ENCODE assay signal across 20 cellular contexts in genomic region chr5:351911-352225, GRCh38. TPM values are rescaled to one million over a fixed set of nuclear protein-coding genes. Genes with fewer than 3 reads are reported as not detected.
DNase-seq lines count a peak whose midpoint lies in the region; ATAC-seq and TF ChIP-seq lines count a peak whose summit lies in the region.
"Had no signal": no experiment of that assay in that cellular context is flagged by ENCODE, and none has a peak within 500 bp of the region (broad histone marks: within the 10 kb centered on the region; RNA-seq: fewer than 3 reads in every experiment).

No MANE protein-coding gene starts in this region.

- H3K36me3 ChIP-seq in osteoblast (ENCODE audit: insufficient read depth, low read length) (peaks cover 52% of the 10 kb centered on the region), A673 (ENCODE audit: insufficient read depth, low read length, poor library complexity, severe bottlenecking) (no peaks in the 10 kb centered on the region)
- H3K36me3 ChIP-seq: BE2C had no signal

- peak overlapping the region; percentile 50 for H3K27ac Mint-ChIP-seq in activated CD4-positive, alpha-beta T cell treated with anti-CD3 and anti-CD28 coated beads, Interleukin-2, amount 10 ng/mL, durations not matched to agents 7 days and 5 days
- H3K27ac Mint-ChIP-seq in activated CD4-positive, alpha-beta T cell treated with anti-CD3 and anti-CD28 coated beads for 36 hours: no peak overlapping the region
- H3K27ac Mint-ChIP-seq: CD14-positive monocyte; CD8-positive, alpha-beta T cell; GM23338; H9; HFFc6 had no signal

- H3K4me3 ChIP-seq in NB4 (ENCODE audit: low read depth, low read length): no peak overlapping the region
- H3K4me3 ChIP-seq in osteoblast (ENCODE audit: insufficient read depth, low read length): no peak overlapping the region
- H3K4me3 ChIP-seq in A673 (ENCODE audit: low read depth, low read length, poor library complexity, severe bottlenecking): no peak overlapping the region
- H3K4me3 ChIP-seq: GM23338 had no signal

- ATAC-seq in activated CD4-positive, alpha-beta T cell treated with anti-CD3 and anti-CD28 coated beads for 36 hours: no peak
- ATAC-seq in HG03571 (IDR thresholded peaks at IDR 0.05; ENCODE audit: unreplicated experiment): no peak
- ATAC-seq: CD8-positive, alpha-beta T cell; GM23338 had no signal

- DNase-seq in activated CD4-positive, alpha-beta T cell treated with anti-CD3 and anti-CD28 coated beads, Interleukin-2, amount 10 ng/mL, durations not matched to agents 7 days and 5 days: no peak
- DNase-seq in activated CD4-positive, alpha-beta T cell treated with anti-CD3 and anti-CD28 coated beads for 36 hours: no peak
- DNase-seq in GM20000 (ENCODE audit: low spot score): peak; percentile 17
- peak; percentile 28 for DNase-seq in NB4 (ENCODE audit: low read depth)
- DNase-seq in osteoblast (ENCODE audit: insufficient read length, low spot score, missing footprints): peak; percentile 34
- no peak for DNase-seq in A673 (ENCODE audit: low spot score)
- DNase-seq in iPS-NIHi7 (ENCODE audit: extremely low spot score): no peak
- DNase-seq: ACHN; BE2C; CD8-positive, alpha-beta T cell; COR-L47; DND-41; GDM1; H9; HFFc6; KBM-7 had no signal

- H3K4me2 ChIP-seq in osteoblast (ENCODE audit: insufficient read depth, low read length): no peak overlapping the region
- H3K4me2 ChIP-seq: GM23338 had no signal

- no peak overlapping the region for H2AFZ ChIP-seq in osteoblast (ENCODE audit: low read length)
- H2AFZ ChIP-seq: GM23338 had no signal

- H3K27me3 ChIP-seq in osteoblast (ENCODE audit: insufficient read depth, low read length) (no peaks in the 10 kb centered on the region), A673 (replicated peaks; ENCODE audit: insufficient read depth, low read depth, low read length, poor library complexity) (no peaks in the 10 kb centered on the region)
- H3K27me3 ChIP-seq: BE2C had no signal

- H3K4me1 ChIP-seq in osteoblast (ENCODE audit: insufficient read depth, low read length): no peaks in the 10 kb centered on the region
- no peaks in the 10 kb centered on the region for H3K4me1 ChIP-seq in A673 (ENCODE audit: insufficient read depth, low read length, poor library complexity, severe bottlenecking)
- H3K4me1 ChIP-seq: BE2C had no signal

- peaks cover 39% of the 10 kb centered on the region for H3K36me3 Mint-ChIP-seq in activated CD4-positive, alpha-beta T cell treated with anti-CD3 and anti-CD28 coated beads, Interleukin-2, amount 10 ng/mL, durations not matched to agents 7 days and 5 days (ENCODE audit: low read depth)
- peaks cover 20% of the 10 kb centered on the region for H3K36me3 Mint-ChIP-seq in activated CD4-positive, alpha-beta T cell treated with anti-CD3 and anti-CD28 coated beads for 36 hours (ENCODE audit: low read depth)
- H3K36me3 Mint-ChIP-seq: CD14-positive monocyte; CD8-positive, alpha-beta T cell had no signal

- peaks cover 67% of the 10 kb centered on the region for H3K79me2 ChIP-seq in osteoblast (ENCODE audit: insufficient read depth, low read length)

- no peaks in the 10 kb centered on the region for H3K27me3 Mint-ChIP-seq in activated CD4-positive, alpha-beta T cell treated with anti-CD3 and anti-CD28 coated beads, Interleukin-2, amount 10 ng/mL, durations not matched to agents 7 days and 5 days
- H3K27me3 Mint-ChIP-seq in activated CD4-positive, alpha-beta T cell treated with anti-CD3 and anti-CD28 coated beads for 36 hours: peaks cover 13% of the 10 kb centered on the region

- H3K9me3 ChIP-seq in osteoblast (ENCODE audit: low read depth, low read length): no peaks in the 10 kb centered on the region
- no peaks in the 10 kb centered on the region for H3K9me3 ChIP-seq in A673 (ENCODE audit: low read depth, low read length, poor library complexity, severe bottlenecking)
- H3K9me3 ChIP-seq: BE2C had no signal

- no peak overlapping the region for H3K4me3 Mint-ChIP-seq in activated CD4-positive, alpha-beta T cell treated with anti-CD3 and anti-CD28 coated beads, Interleukin-2, amount 10 ng/mL, durations not matched to agents 7 days and 5 days
- no peak overlapping the region for H3K4me3 Mint-ChIP-seq in activated CD4-positive, alpha-beta T cell treated with anti-CD3 and anti-CD28 coated beads for 36 hours
- H3K4me3 Mint-ChIP-seq: CD14-positive monocyte; CD8-positive, alpha-beta T cell; GM23338; H9; HFFc6 had no signal

- peaks cover 3% of the 10 kb centered on the region for H3K9me3 Mint-ChIP-seq in activated CD4-positive, alpha-beta T cell treated with anti-CD3 and anti-CD28 coated beads, Interleukin-2, amount 10 ng/mL, durations not matched to agents 7 days and 5 days
- no peaks in the 10 kb centered on the region for H3K9me3 Mint-ChIP-seq in activated CD4-positive, alpha-beta T cell treated with anti-CD3 and anti-CD28 coated beads for 36 hours (ENCODE audit: low read depth)
- H3K9me3 Mint-ChIP-seq: CD8-positive, alpha-beta T cell; GM23338; H9 had no signal

- H3K27ac ChIP-seq in osteoblast (ENCODE audit: low read depth, low read length): no peak overlapping the region
- H3K27ac ChIP-seq in A673 (ENCODE audit: low read depth, low read length, poor library complexity, severe bottlenecking): no peak overlapping the region
- H3K27ac ChIP-seq: 22Rv1 had no signal

- CTCF ChIA-PET in activated CD4-positive, alpha-beta T cell treated with anti-CD3 and anti-CD28 coated beads, Interleukin-2, amount 10 ng/mL, durations not matched to agents 7 days and 5 days (lab: Charles Lee): no interaction called here
- CTCF ChIA-PET in activated CD4-positive, alpha-beta T cell treated with anti-CD3 and anti-CD28 coated beads for 36 hours (lab: Charles Lee): no interaction called here
- CTCF ChIA-PET in A673 (lab: Charles Lee): interaction anchor here (0.5 kb wide), 1 partner anchor 174 kb away, joined by 4 read pairs; no protein-coding TSS in a partner anchor

- no peak for TF ChIP-seq POLR2A in NB4 (IDR thresholded peaks at IDR 0.05; ENCODE audit: extremely low read depth, insufficient read length)

- TF ChIP-seq CTCF in GM20000 (IDR thresholded peaks at IDR 0.05; ENCODE audit: extremely low read depth, missing control alignments): no peak
- no peak for TF ChIP-seq CTCF in NB4 (IDR thresholded peaks at IDR 0.05; ENCODE audit: low read depth, low read length)
- TF ChIP-seq CTCF in osteoblast (IDR thresholded peaks at IDR 0.05; ENCODE audit: extremely low read depth, low read depth, low read length): no peak
- no peak for TF ChIP-seq CTCF in A673 (conservative IDR thresholded peaks at IDR 0.05; ENCODE audit: low read depth, low read length)

- BruUV-seq in A673 (replicated peaks; lab: Mats Ljungman, UMichigan): no TSS peak

- H3K4me1 Mint-ChIP-seq in activated CD4-positive, alpha-beta T cell treated with anti-CD3 and anti-CD28 coated beads, Interleukin-2, amount 10 ng/mL, durations not matched to agents 7 days and 5 days: peaks cover 16% of the 10 kb centered on the region
- peaks cover 11% of the 10 kb centered on the region for H3K4me1 Mint-ChIP-seq in activated CD4-positive, alpha-beta T cell treated with anti-CD3 and anti-CD28 coated beads for 36 hours
- H3K4me1 Mint-ChIP-seq: CD14-positive monocyte had no signal

- H4K20me1 ChIP-seq in osteoblast (ENCODE audit: insufficient read depth, low read length): no peaks in the 10 kb centered on the region

- POLR2A ChIA-PET in activated CD4-positive, alpha-beta T cell treated with anti-CD3 and anti-CD28 coated beads, Interleukin-2, amount 10 ng/mL, durations not matched to agents 7 days and 5 days (lab: Charles Lee): no interaction called here
- POLR2A ChIA-PET in activated CD4-positive, alpha-beta T cell treated with anti-CD3 and anti-CD28 coated beads for 36 hours (lab: Charles Lee): no interaction called here
- POLR2A ChIA-PET in A673 (lab: Charles Lee; ENCODE audit: low non-redundant PET): no interaction called here

- intact Hi-C loops in activated CD4-positive, alpha-beta T cell treated with anti-CD3 and anti-CD28 coated beads for 36 hours (cut with DNase I, micrococcal nuclease): no loop called here
- intact Hi-C loops in A673 (cut with micrococcal nuclease; ENCODE audit: unreplicated experiment): no loop called here

RNA-seq across cellular contexts. Expression of gene AHRR, which starts 30.4 kb away (rescaled TPM):
- 10 to 100 TPM; 28.3 to 34.9 TPM for total RNA-seq in activated CD4-positive, alpha-beta T cell treated with anti-CD3 and anti-CD28 coated beads, Interleukin-2, amount 10 ng/mL, durations not matched to agents 7 days and 5 days
- total RNA-seq in activated CD4-positive, alpha-beta T cell treated with anti-CD3 and anti-CD28 coated beads for 36 hours: 10 to 100 TPM; 15.1 to 20.5 TPM
- 52.2 and 54.6 TPM in 2 replicates for total RNA-seq in osteoblast
- 2.0 and 2.2 TPM in 2 replicates for total RNA-seq in A673 (2021)

Comparison
In these comparisons a context has a peak if more than half of its experiments do, and no peak if none do; other contexts are left out.
1. DNase-seq: peak in GM20000 (single experiment), NB4 (single experiment) and osteoblast (single experiment); none in activated CD4-positive, alpha-beta T cell treated with anti-CD3 and anti-CD28 coated beads, Interleukin-2, amount 10 ng/mL, durations not matched to agents 7 days and 5 days (single experiment), activated CD4-positive, alpha-beta T cell treated with anti-CD3 and anti-CD28 coated beads for 36 hours (single experiment), A673 (single experiment) and iPS-NIHi7 (single experiment).